7 cellular contexts compared by ENCODE assay signal in the genomic region with DNA sequence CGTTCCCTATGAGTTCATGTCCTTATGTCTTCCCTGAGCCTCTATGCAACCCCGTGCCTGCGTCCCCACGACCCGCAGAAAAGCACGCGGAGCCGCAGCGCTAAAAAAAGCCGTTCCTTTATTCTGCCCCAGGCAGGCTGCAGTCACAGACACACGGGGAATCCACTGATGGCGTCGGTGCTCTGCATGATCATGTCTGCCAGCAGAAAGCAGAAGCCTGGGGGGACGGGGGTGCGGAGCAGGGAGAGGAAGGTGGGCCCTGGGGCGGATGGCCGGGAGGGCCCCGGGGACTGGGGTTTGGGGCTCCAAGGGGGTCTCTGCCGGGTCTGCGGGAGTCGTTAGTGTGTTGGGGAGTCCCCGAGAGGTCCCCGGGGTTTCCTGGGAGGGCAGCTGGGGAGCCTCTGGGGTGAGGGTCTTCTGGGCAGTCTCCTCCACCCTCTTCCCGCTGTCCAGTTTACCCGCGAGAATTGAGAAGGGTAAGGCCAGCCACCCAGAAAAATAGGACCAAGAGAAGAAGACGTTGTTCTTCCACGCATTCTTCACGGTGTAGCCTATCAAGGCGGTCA. TPM values are rescaled to one million over a fixed set of nuclear protein-coding genes. Genes with fewer than 3 reads are reported as not detected.
DNase-seq lines count a peak whose midpoint lies in the region; ATAC-seq and TF ChIP-seq lines count a peak whose summit lies in the region.

No MANE protein-coding gene starts in this region.

- no peak for DNase-seq in MG63
- DNase-seq in activated naive CD4-positive, alpha-beta T cell treated with Interleukin-2 at 50 U/mL for 16 hours: peak; percentile 29
- peak; percentile 63 for DNase-seq in right atrium auricular region (ENCODE audit: low spot score)
- DNase-seq in NCI-H2107 treated with DMSO at 0.1 percent for 48 hours (lab: John Stamatoyannopoulos, UW; ENCODE audit: unreplicated experiment): no peak
- no peak for DNase-seq in GM13977 (ENCODE audit: low spot score)

- H3K9me3 ChIP-seq in MG63 (no peaks in the 10 kb centered on the region), right atrium auricular region (no peaks in the 10 kb centered on the region), skeletal muscle tissue (ENCODE audit: control insufficient read depth in 3 of 3, low read length in 3 of 3) (no peaks in the 10 kb centered on the region)

- ATAC-seq in GM21515 (IDR thresholded peaks at IDR 0.05; ENCODE audit: unreplicated experiment): peak; percentile 3

- peak overlapping the region; percentile 95 to 99 for H3K27ac ChIP-seq in right atrium auricular region
- peak overlapping the region; percentile 93 for H3K27ac ChIP-seq in skeletal muscle tissue (ENCODE audit: low read depth, low read length)

- H3K27me3 ChIP-seq in MG63 (no peaks in the 10 kb centered on the region), right atrium auricular region (no peaks in the 10 kb centered on the region), skeletal muscle tissue (ENCODE audit: control insufficient read depth in 3 of 3, insufficient read depth in 3 of 3, low read length in 3 of 3) (no peaks in the 10 kb centered on the region)

- no peak for TF ChIP-seq CTCF in right atrium auricular region (IDR thresholded peaks at IDR 0.05)
- no peak for TF ChIP-seq CTCF in GM13977 (IDR thresholded peaks at IDR 0.05; ENCODE audit: extremely low read depth, insufficient read depth, missing control alignments)

- peak overlapping the region; percentile 98 for H3K4me3 ChIP-seq in MG63
- peak overlapping the region; percentile 69 to 78 for H3K4me3 ChIP-seq in right atrium auricular region
- H3K4me3 ChIP-seq in skeletal muscle tissue (ENCODE audit: low read length in 3 of 3): peak overlapping the region; percentile 87 to 93 (median 93)

- H3K4me1 ChIP-seq in right atrium auricular region: peaks cover 0 to 45% of the 10 kb centered on the region in 2 donors
- peaks cover 31 to 44% (median 32%) of the 10 kb centered on the region in 3 donors for H3K4me1 ChIP-seq in skeletal muscle tissue (ENCODE audit: control insufficient read depth in 3 of 3, insufficient read depth in 3 of 3, low read length in 3 of 3)

- H3K9ac ChIP-seq in skeletal muscle tissue (ENCODE audit: low read depth in 1 of 3, low read length in 3 of 3): peak overlapping the region; percentile 88 to 89 (median 89)

- peaks cover 7% of the 10 kb centered on the region; the same call in 1 of the 2 replicates for H3K36me3 ChIP-seq in MG63
- H3K36me3 ChIP-seq in right atrium auricular region: no peaks in the 10 kb centered on the region
- H3K36me3 ChIP-seq in skeletal muscle tissue (ENCODE audit: control insufficient read depth in 3 of 3, insufficient read depth in 3 of 3, low read length in 3 of 3): no peaks in the 10 kb centered on the region

- in situ Hi-C loops in GM13977 (cut with MboI; ENCODE audit: low pct_unique_long_range_greater_than_20kb, low sequenced_read_pairs, unreplicated experiment): no loop called here

RNA-seq across cellular contexts. Expression of a gene that starts 0.9 kb away (rescaled TPM):
- total RNA-seq in MG63 (2014; rRNA removed; shearing (Covaris generic); ENCODE audit: low replicate concordance): 170 and 237 TPM in 2 replicates
- total RNA-seq in right atrium auricular region (100 to 1,000 TPM; 385 TPM), skeletal muscle tissue (52.2 TPM)

RNA-seq across cellular contexts. Expression of a gene that starts 1.7 kb away (rescaled TPM):
- not detected in 2 replicates for total RNA-seq in MG63 (2014; rRNA removed; shearing (Covaris generic); ENCODE audit: low replicate concordance)
- total RNA-seq in right atrium auricular region: not detected
- total RNA-seq in skeletal muscle tissue: not detected

RNA-seq across cellular contexts. Expression of a gene that starts 5.4 kb away (rescaled TPM):
- not detected in 2 replicates for total RNA-seq in MG63 (2014; rRNA removed; shearing (Covaris generic); ENCODE audit: low replicate concordance)
- total RNA-seq in right atrium auricular region: 1 to 10 TPM; 1.4 to 1.8 TPM
- total RNA-seq in skeletal muscle tissue: not detected

RNA-seq across cellular contexts. Expression of a gene that starts 20.7 kb away (rescaled TPM):
- total RNA-seq in MG63 (2014; rRNA removed; shearing (Covaris generic); ENCODE audit: low replicate concordance): not detected in 2 replicates
- total RNA-seq in right atrium auricular region: not detected
- not detected for total RNA-seq in skeletal muscle tissue

RNA-seq across cellular contexts. Expression of a gene that starts 23.3 kb away (rescaled TPM):
- total RNA-seq in MG63 (2014; rRNA removed; shearing (Covaris generic); ENCODE audit: low replicate concordance): not detected in 2 replicates
- total RNA-seq in right atrium auricular region: not detected
- total RNA-seq in skeletal muscle tissue: not detected

Comparison
In these comparisons a context has a peak if more than half of its experiments do, and no peak if none do; other contexts are left out.
1. DNase-seq: peak in activated naive CD4-positive, alpha-beta T cell treated with Interleukin-2 at 50 U/mL for 16 hours (single experiment) and right atrium auricular region (single experiment); none in MG63 (single experiment), NCI-H2107 treated with DMSO at 0.1 percent for 48 hours (single experiment) and GM13977 (single experiment).
2. Peak in every context shown above with its lines, with median percentiles within 50 percentile points of each other: H3K4me3 ChIP-seq.